In the genomic region with DNA sequence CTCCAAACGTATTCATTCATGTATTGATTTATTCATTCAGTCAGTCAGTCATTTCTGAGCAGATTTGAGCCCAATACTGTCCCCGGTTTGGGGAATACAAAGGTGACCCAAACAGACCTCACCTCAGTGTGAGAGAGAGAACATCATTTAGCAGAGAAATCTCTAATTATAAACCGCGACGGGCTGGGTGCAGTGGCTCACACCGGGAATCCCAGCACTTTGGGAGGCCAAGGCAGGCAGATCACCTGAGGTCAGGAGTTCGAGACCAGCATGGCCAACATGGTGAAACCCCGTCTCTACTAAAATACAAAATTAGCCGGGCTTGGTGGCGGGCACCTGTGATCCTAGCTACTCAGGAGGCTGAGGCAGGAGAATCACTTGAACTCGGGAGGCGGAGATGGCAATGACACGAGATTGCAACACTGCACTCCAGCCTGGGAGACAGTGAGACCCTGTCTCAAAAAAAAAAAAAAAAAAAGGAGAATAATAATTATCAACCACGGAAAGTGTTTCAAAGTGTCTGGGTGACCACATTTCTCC, we compare ENCODE assay signal across 8 cellular contexts. TPM values are rescaled to one million over a fixed set of nuclear protein-coding genes. Genes with fewer than 3 reads are reported as not detected.
DNase-seq lines count a peak whose midpoint lies in the region; ATAC-seq, FAIRE-seq and TF ChIP-seq lines count a peak whose summit lies in the region.
"Not testable (repeated sequence)": the region's sequence is repeated elsewhere in the genome, so short reads cannot be mapped to it uniquely, and the experiment has no call there.

No MANE protein-coding gene starts in this region.

- H3K9me1 ChIP-seq in IMR-90 (ENCODE audit: insufficient read depth, low read length): not testable (repeated sequence)

- peak overlapping the region; percentile 85 for H3K4me2 ChIP-seq in A549
- peak overlapping the region; percentile 78 for H3K4me2 ChIP-seq in IMR-90 (ENCODE audit: low read depth, low read length)
- peak overlapping the region; percentile 79 for H3K4me2 ChIP-seq in GM12878 (ENCODE audit: control insufficient read depth, insufficient read depth)
- H3K4me2 ChIP-seq in mesendoderm (ENCODE audit: low read length): peak overlapping the region; percentile 62

- not testable (repeated sequence) for H3K36me3 ChIP-seq in IMR-90 (ENCODE audit: control insufficient read depth, insufficient read depth, low read length); GM12878 (ENCODE audit: control insufficient read depth in 2 of 2, insufficient read depth in 2 of 2, low read length in 1 of 2); mesendoderm (ENCODE audit: control insufficient read depth, insufficient read depth, low read length); sigmoid colon

- POLR2A ChIA-PET in A549 (lab: Yijun Ruan, JAX); IMR-90 (lab: Charles Lee; ENCODE audit: unreplicated experiment); GM12878 (lab: Charles Lee): not testable (repeated sequence)

- not testable (repeated sequence) for H3K27me3 ChIP-seq in IMR-90 (ENCODE audit: control insufficient read depth, insufficient read depth, low read length); GM12878 (replicated peaks in 1 of 2; ENCODE audit: control insufficient read depth in 2 of 2, insufficient read depth in 2 of 2, low read length in 1 of 2); mesendoderm (ENCODE audit: insufficient read depth, low read length, poor library complexity)
- peaks cover 0 to 10% (median 0%) of the 10 kb centered on the region in 3 donors for H3K27me3 ChIP-seq in sigmoid colon

- ATAC-seq in A549; IMR-90 (ENCODE audit: low read depth): not testable (repeated sequence)
- ATAC-seq in GM18873 (IDR thresholded peaks at IDR 0.05; ENCODE audit: low FRiP score, unreplicated experiment): peak; percentile 8
- peak; percentile 23 for ATAC-seq in GM12878

- TF ChIP-seq EP300 in A549 (IDR thresholded peaks at IDR 0.05); GM12878 (IDR thresholded peaks at IDR 0.05; ENCODE audit: borderline replicate concordance in 1 of 2, control insufficient read depth in 1 of 2, low read depth in 2 of 2, low read length in 2 of 2); sigmoid colon (IDR thresholded peaks at IDR 0.05): not testable (repeated sequence)

- peak overlapping the region; percentile 15; the same call in 1 of the 2 replicates for H3K4ac ChIP-seq in IMR-90 (ENCODE audit: low read depth, low read length)
- H3K4ac ChIP-seq in mesendoderm (ENCODE audit: low read depth, low read length): not testable (repeated sequence)

- TF ChIP-seq RAD21 in A549 (conservative IDR thresholded peaks at IDR 0.05 in 1 of 2, IDR thresholded peaks at IDR 0.05 in 1 of 2); IMR-90 (IDR thresholded peaks at IDR 0.05; ENCODE audit: low read length); GM12878 (IDR thresholded peaks at IDR 0.05; ENCODE audit: insufficient read depth, low read depth, low read length): not testable (repeated sequence)

- not testable (repeated sequence) for H2BK5ac ChIP-seq in IMR-90 (ENCODE audit: low read depth, low read length, poor library complexity, severe bottlenecking); mesendoderm (ENCODE audit: low read length)

- H3K14ac ChIP-seq in IMR-90 (replicated peaks; ENCODE audit: low read depth, low read length): peak overlapping the region; percentile 63

- H2AK5ac ChIP-seq in IMR-90 (ENCODE audit: low read depth, low read length); mesendoderm (ENCODE audit: low read length): not testable (repeated sequence)

- peak overlapping the region; percentile 88 for H3K4me3 ChIP-seq in A549
- H3K4me3 ChIP-seq in IMR-90 (ENCODE audit: insufficient read depth, low read depth, low read length): peak overlapping the region; percentile 24; the same call in 1 of the 2 replicates
- H3K4me3 ChIP-seq in GM12878: peak overlapping the region; percentile 57
- peak overlapping the region; percentile 33 for H3K4me3 ChIP-seq in fibroblast of mammary gland (ENCODE audit: control insufficient read depth, low read depth, low read length)
- H3K4me3 ChIP-seq in mesendoderm (ENCODE audit: low read length): peak overlapping the region; percentile 34
- H3K4me3 ChIP-seq in sigmoid colon: peak overlapping the region; percentile 53 to 64 (median 61)

- CTCF ChIA-PET in A549 (lab: Yijun Ruan, JAX): interaction anchor here (0.8 to 1.5 kb wide), 3 partner anchors 9 to 146 kb away, joined by 3 to 5 read pairs (median 5); no protein-coding TSS in a partner anchor
- CTCF ChIA-PET in IMR-90 (lab: Yijun Ruan, JAX); GM12878 (lab: Yijun Ruan, JAX): not testable (repeated sequence)

- H3K27ac ChIP-seq in A549: peak overlapping the region; percentile 94 to 99
- peak overlapping the region; percentile 20 for H3K27ac ChIP-seq in IMR-90 (ENCODE audit: insufficient read depth, low read length)
- peak overlapping the region; percentile 78 for H3K27ac ChIP-seq in VCaP
- H3K27ac ChIP-seq in GM12878 (ENCODE audit: control insufficient read depth, insufficient read depth): peak overlapping the region; percentile 39; the same call in 1 of the 2 replicates
- not testable (repeated sequence) for H3K27ac ChIP-seq in mesendoderm (ENCODE audit: low read depth, low read length)
- H3K27ac ChIP-seq in sigmoid colon: peak overlapping the region; percentile 66 to 79 (median 76)

- not testable (repeated sequence) for H3K79me2 ChIP-seq in GM12878 (ENCODE audit: control insufficient read depth, insufficient read depth, low read length); mesendoderm (ENCODE audit: control insufficient read depth, insufficient read depth, low read length)

- H4K91ac ChIP-seq in IMR-90 (ENCODE audit: insufficient read depth, low read depth, low read length): not testable (repeated sequence)

- not testable (repeated sequence) for BruUV-seq in IMR-90 (replicated peaks; lab: Mats Ljungman, UMichigan); GM12878 (replicated peaks; lab: Mats Ljungman, UMichigan)

- TF ChIP-seq CTCF in A549 (IDR thresholded peaks at IDR 0.05); IMR-90 (conservative IDR thresholded peaks at IDR 0.05; ENCODE audit: low read depth, low read length); VCaP (conservative IDR thresholded peaks at IDR 0.05); GM12878 (IDR thresholded peaks at IDR 0.05 in 2 of 3, conservative IDR thresholded peaks at IDR 0.05 in 1 of 3; ENCODE audit: control insufficient read depth in 2 of 3, extremely low read depth in 1 of 3, insufficient read depth in 1 of 3, low read depth in 3 of 3, low read length in 3 of 3); fibroblast of mammary gland (conservative IDR thresholded peaks at IDR 0.05; ENCODE audit: control insufficient read depth, insufficient read depth, low read depth, low read length); sigmoid colon (IDR thresholded peaks at IDR 0.05): not testable (repeated sequence)

- H2AK9ac ChIP-seq in IMR-90 (replicated peaks; ENCODE audit: low read depth, low read length, poor library complexity): not testable (repeated sequence)

- H3K4me1 ChIP-seq in A549 (peaks cover 28% of the 10 kb centered on the region; the same call in 2 of the 3 replicates), sigmoid colon (peaks cover 0 to 16% (median 12%) of the 10 kb centered on the region in 4 donors)
- H3K4me1 ChIP-seq in IMR-90 (ENCODE audit: control insufficient read depth, insufficient read depth, low read length); GM12878 (ENCODE audit: control insufficient read depth, insufficient read depth, low read length); mesendoderm (ENCODE audit: control insufficient read depth, low read depth, low read length): not testable (repeated sequence)

- WGBS in A549 (ENCODE audit: missing lambda C conversion rate): 53% methylated on average over 14 of the region's 14 CpGs
- WGBS in IMR-90 (ENCODE audit: extremely low coverage in 2 of 2, insufficient read length in 1 of 2), 2 experiments: no CpG with 5 or more reads among the region's 14 CpGs
- 18% methylated on average over 13 of the region's 14 CpGs for WGBS in GM12878 (ENCODE audit: insufficient coverage, insufficient replicate concordance, low lambda C conversion rate, missing lambda C conversion rate)
- WGBS in mesendoderm (ENCODE audit: extremely low coverage, insufficient coverage, low lambda C conversion rate): no CpG with 5 or more reads among the region's 14 CpGs
- WGBS in sigmoid colon, 2 donors: 34 to 42% methylated on average over 14 of the region's 14 CpGs

- H2BK15ac ChIP-seq in IMR-90 (ENCODE audit: low read depth, low read length); mesendoderm (replicated peaks; ENCODE audit: low read depth): not testable (repeated sequence)

- dilution Hi-C loops in IMR-90 (cut with HindIII; ENCODE audit: low sequenced_read_pairs, unreplicated experiment): not testable (repeated sequence)

- H3K9ac ChIP-seq in IMR-90 (ENCODE audit: low read depth, low read length) (peak overlapping the region; percentile 64), GM12878 (ENCODE audit: control insufficient read depth, insufficient read depth, low read length) (peak overlapping the region; percentile 54; the same call in 1 of the 2 replicates), mesendoderm (ENCODE audit: low read length) (peak overlapping the region; percentile 67)

- RAD21 ChIA-PET in GM12878 (lab: Charles Lee; ENCODE audit: unreplicated experiment): interaction anchor here (0.6 kb wide), 2 partner anchors 31 to 278 kb away, joined by 3 to 6 read pairs; partner anchors contain the start of gene SRRM2

- not testable (repeated sequence) for H4K20me1 ChIP-seq in IMR-90 (ENCODE audit: insufficient read depth, low read length); GM12878 (ENCODE audit: control insufficient read depth, insufficient read depth)

- H3K18ac ChIP-seq in IMR-90 (ENCODE audit: low read depth, low read length): not testable (repeated sequence)
- H3K18ac ChIP-seq in mesendoderm (ENCODE audit: low read length): peak overlapping the region; percentile 19

- H2AFZ ChIP-seq in IMR-90 (replicated peaks; ENCODE audit: low read length, poor library complexity) (peak overlapping the region; percentile 35), GM12878 (ENCODE audit: control insufficient read depth, low read depth, low read length) (peak overlapping the region; percentile 87)

- SMC1A ChIA-PET in GM12878 (lab: Charles Lee; ENCODE audit: uncharacterized antibody, unreplicated experiment): not testable (repeated sequence)

- not testable (repeated sequence) for DNase-seq in A549 (ENCODE audit: low read depth in 1 of 2, low spot score in 1 of 2); IMR-90; GM12878 (ENCODE audit: low read depth, low spot score); fibroblast of mammary gland (ENCODE audit: low read depth); mesendoderm; sigmoid colon

- H3K9me3 ChIP-seq in A549; IMR-90 (ENCODE audit: control insufficient read depth, insufficient read depth, low read length); GM12878 (replicated peaks; ENCODE audit: control insufficient read depth, insufficient read depth, low read length); sigmoid colon: not testable (repeated sequence)

- H3K56ac ChIP-seq in IMR-90 (ENCODE audit: extremely low read depth, insufficient read depth, low read length): not testable (repeated sequence)
- H3K56ac ChIP-seq in mesendoderm (ENCODE audit: low read length): peak overlapping the region; percentile 85

- H3K23ac ChIP-seq in IMR-90 (ENCODE audit: low read depth, low read length); mesendoderm (ENCODE audit: low read length): not testable (repeated sequence)

- not testable (repeated sequence) for TF ChIP-seq POLR2A in A549 (IDR thresholded peaks at IDR 0.05; ENCODE audit: low read length); IMR-90 (IDR thresholded peaks at IDR 0.05; ENCODE audit: low read depth, low read length); GM12878 (IDR thresholded peaks at IDR 0.05; ENCODE audit: low read depth, low read length); sigmoid colon (IDR thresholded peaks at IDR 0.05)

- not testable (repeated sequence) for H3K79me1 ChIP-seq in IMR-90 (ENCODE audit: low read depth in 1 of 2, low read length in 2 of 2); mesendoderm (ENCODE audit: low read length)

- FAIRE-seq in A549 (lab: Jason Lieb, UNC); GM12878 (lab: Jason Lieb, UNC): not testable (repeated sequence)

- not testable (repeated sequence) for H2BK120ac ChIP-seq in IMR-90 (ENCODE audit: low read depth, low read length); mesendoderm (ENCODE audit: low read depth, low read length)

- peak overlapping the region in 1 of 2 experiments; percentile 82; a peak in 2 of 4 replicates for H4K8ac ChIP-seq in IMR-90 (ENCODE audit: low read depth in 2 of 2, low read length in 2 of 2)
- not testable (repeated sequence) for H4K8ac ChIP-seq in mesendoderm (ENCODE audit: low read depth, low read length)

- H4K5ac ChIP-seq in IMR-90 (ENCODE audit: low read depth, low read length); mesendoderm (ENCODE audit: low read length): not testable (repeated sequence)

- in situ Hi-C loops in IMR-90 (cut with MboI; ENCODE audit: low sequenced_read_pairs); GM12878 (cut with MboI): not testable (repeated sequence)

- intact Hi-C loops in IMR-90 (cut with micrococcal nuclease): not testable (repeated sequence)
- intact Hi-C loops in GM12878 (cut with micrococcal nuclease; ENCODE audit: unreplicated experiment) (loop anchor here (2.0 to 10.0 kb wide), 2 partner anchors 39 to 143 kb away; partner anchors contain the start of gene KCTD5), sigmoid colon (cut with DNase I) (loop anchor here (2.0 kb wide), 2 partner anchors 31 to 39 kb away; partner anchors contain the start of genes KCTD5 and SRRM2)

- not testable (repeated sequence) for H2BK20ac ChIP-seq in IMR-90 (ENCODE audit: low read depth, low read length)

RNA-seq across cellular contexts. Expression of gene PRSS27, which starts 1.7 kb away (rescaled TPM):
- 1.00 and 1.1 TPM in 2 replicates for polyA plus RNA-seq in A549 (2011; rRNA removed)
- 1.7 and 2.4 TPM in 2 replicates for polyA plus RNA-seq in A549 (2012; cell fraction: cytosol; rRNA removed)
- 3.4 and 3.5 TPM in 2 replicates for polyA plus RNA-seq in A549 (2012; cell fraction: nucleus; rRNA removed)
- polyA plus RNA-seq in A549 (2017; fragmentation: RNase III; extraction: RNeasy Plus Mini Kit Qiagen cat#74134 plus additional on column Dnase treatment): 0.62 to 1.3 TPM (median 1.2 TPM) in 3 replicates
- 0.15 and 0.54 TPM in 2 replicates for polyA minus RNA-seq in A549 (2011; rRNA and poly(A)+ RNA removed)
- under 0.01 TPM in 2 replicates for total RNA-seq in IMR-90 (2012; rRNA removed)
- 0.58 and 0.83 TPM in 2 replicates for polyA plus RNA-seq in IMR-90 (2012; rRNA removed)
- 0.86 and 1.1 TPM in 2 replicates for polyA plus RNA-seq in IMR-90 (2012; cell fraction: cytosol; rRNA removed)
- 2.5 and 3.2 TPM in 2 replicates for polyA plus RNA-seq in IMR-90 (2012; cell fraction: nucleus; rRNA removed; ENCODE audit: low replicate concordance)
- total RNA-seq in GM12878 (2013; cell fraction: nucleolus; rRNA removed): 3.9 and 4.2 TPM in 2 replicates
- total RNA-seq in GM12878 (2014; rRNA removed): 0.71 and 1.4 TPM in 2 replicates
- 0.27 and 0.37 TPM in 2 replicates for total RNA-seq in GM12878 (2014; rRNA removed; fragmentation: Illumina TruSeq; extraction: Trizol)
- total RNA-seq in GM12878 (2021): 0.97 and 1.8 TPM in 2 replicates
- polyA plus RNA-seq in GM12878 (2011; ENCODE audit: low read depth): 0.58 TPM
- 0.49 and 0.65 TPM in 2 replicates for polyA plus RNA-seq in GM12878 (2011; rRNA removed)
- polyA plus RNA-seq in GM12878 (2011; cell fraction: cytosol; rRNA removed): 1.5 and 2.6 TPM in 2 replicates
- polyA plus RNA-seq in GM12878 (2011; cell fraction: nucleus; rRNA removed): 4.2 and 4.3 TPM in 2 replicates
- polyA plus RNA-seq in GM12878 (2012): 0.90 and 1.6 TPM in 2 replicates
- 0.18 TPM in 1 of 2 replicates, not detected in the other for polyA plus RNA-seq in GM12878 (2014; fragmentation: Illumina TruSeq; extraction: Trizol)
- not detected for polyA plus RNA-seq in GM12878 (2014; fragmentation: Nextera tagmentation; extraction: Ambion mirVana)
- polyA plus RNA-seq in GM12878 (2014; rRNA removed): 0.86 and 1.8 TPM in 2 replicates
- polyA plus RNA-seq in GM12878 (2016; fragmentation: Nextera tagmentation; extraction: Ambion mirVana): under 1 TPM; 0.21 to 0.36 TPM
- polyA minus RNA-seq in GM12878 (2011; rRNA and poly(A)+ RNA removed): 0.37 and 1.6 TPM in 2 replicates
- polyA minus RNA-seq in GM12878 (2011; cell fraction: cytosol; rRNA and poly(A)+ RNA removed): 0.83 and 1.5 TPM in 2 replicates
- polyA minus RNA-seq in GM12878 (2011; cell fraction: nucleus; rRNA and poly(A)+ RNA removed): 0.60 and 1.1 TPM in 2 replicates
- 0.97 TPM for polyA plus RNA-seq in mesendoderm (2013, experiment 1 of 2)
- polyA plus RNA-seq in mesendoderm (2013, experiment 2 of 2): 1.0 TPM
- total RNA-seq in sigmoid colon: 1 to 10 TPM; 1.2 to 5.0 (median 1.4) TPM
- 1 to 10 TPM in 1 of 3 donors, under 1 TPM in 1, not detected in 1; 0.60 to 2.1 TPM for polyA plus RNA-seq in sigmoid colon

RNA-seq across cellular contexts. Expression of gene SRRM2, which starts 30.7 kb away (rescaled TPM):
- polyA plus RNA-seq in A549 (2011; rRNA removed): 167 and 231 TPM in 2 replicates
- polyA plus RNA-seq in A549 (2012; cell fraction: cytosol; rRNA removed): 245 and 313 TPM in 2 replicates
- 1,999 and 2,227 TPM in 2 replicates for polyA plus RNA-seq in A549 (2012; cell fraction: nucleus; rRNA removed)
- polyA plus RNA-seq in A549 (2017; fragmentation: RNase III; extraction: RNeasy Plus Mini Kit Qiagen cat#74134 plus additional on column Dnase treatment): 473 to 527 TPM (median 512 TPM) in 3 replicates
- 211 and 257 TPM in 2 replicates for polyA minus RNA-seq in A549 (2011; rRNA and poly(A)+ RNA removed)
- 20.3 and 21.1 TPM in 2 replicates for total RNA-seq in IMR-90 (2012; rRNA removed)
- polyA plus RNA-seq in IMR-90 (2012; rRNA removed): 300 and 301 TPM in 2 replicates
- polyA plus RNA-seq in IMR-90 (2012; cell fraction: cytosol; rRNA removed): 57.1 and 150 TPM in 2 replicates
- polyA plus RNA-seq in IMR-90 (2012; cell fraction: nucleus; rRNA removed; ENCODE audit: low replicate concordance): 949 and 1,549 TPM in 2 replicates
- total RNA-seq in GM12878 (2013; cell fraction: nucleolus; rRNA removed): 433 and 461 TPM in 2 replicates
- 45.0 and 58.5 TPM in 2 replicates for total RNA-seq in GM12878 (2014; rRNA removed)
- total RNA-seq in GM12878 (2014; rRNA removed; fragmentation: Illumina TruSeq; extraction: Trizol): 66.4 and 68.1 TPM in 2 replicates
- total RNA-seq in GM12878 (2021): 420 and 483 TPM in 2 replicates
- polyA plus RNA-seq in GM12878 (2011; ENCODE audit: low read depth): 162 TPM
- polyA plus RNA-seq in GM12878 (2011; rRNA removed): 96.5 and 129 TPM in 2 replicates
- 199 and 209 TPM in 2 replicates for polyA plus RNA-seq in GM12878 (2011; cell fraction: cytosol; rRNA removed)
- 2,282 and 3,207 TPM in 2 replicates for polyA plus RNA-seq in GM12878 (2011; cell fraction: nucleus; rRNA removed)
- 479 and 774 TPM in 2 replicates for polyA plus RNA-seq in GM12878 (2012)
- 402 and 463 TPM in 2 replicates for polyA plus RNA-seq in GM12878 (2014; fragmentation: Illumina TruSeq; extraction: Trizol)
- 10 to 100 TPM; 30.1 to 73.0 TPM for polyA plus RNA-seq in GM12878 (2014; fragmentation: Nextera tagmentation; extraction: Ambion mirVana)
- polyA plus RNA-seq in GM12878 (2014; rRNA removed): 502 and 661 TPM in 2 replicates
- polyA plus RNA-seq in GM12878 (2016; fragmentation: Nextera tagmentation; extraction: Ambion mirVana): 100 to 1,000 TPM; 262 to 266 TPM
- 68.3 and 115 TPM in 2 replicates for polyA minus RNA-seq in GM12878 (2011; rRNA and poly(A)+ RNA removed)
- polyA minus RNA-seq in GM12878 (2011; cell fraction: cytosol; rRNA and poly(A)+ RNA removed): 104 and 110 TPM in 2 replicates
- polyA minus RNA-seq in GM12878 (2011; cell fraction: nucleus; rRNA and poly(A)+ RNA removed): 146 and 241 TPM in 2 replicates
- polyA plus RNA-seq in mesendoderm (2013, experiment 1 of 2): 539 TPM
- polyA plus RNA-seq in mesendoderm (2013, experiment 2 of 2): 505 TPM
- total RNA-seq in sigmoid colon: 100 to 1,000 TPM; 181 to 826 (median 219) TPM
- 100 to 1,000 TPM in 1 of 3 donors, 10 to 100 TPM in 2; 66.1 to 725 (median 73.8) TPM for polyA plus RNA-seq in sigmoid colon

RNA-seq across cellular contexts. Expression of gene KCTD5, which starts 39.4 kb away (rescaled TPM):
- polyA plus RNA-seq in A549 (2011; rRNA removed) (22.4 and 26.1 TPM in 2 replicates), A549 (2017; fragmentation: RNase III; extraction: RNeasy Plus Mini Kit Qiagen cat#74134 plus additional on column Dnase treatment) (22.8 to 26.3 TPM (median 22.9 TPM) in 3 replicates), IMR-90 (2012; rRNA removed) (38.9 and 56.2 TPM in 2 replicates), GM12878 (2011; rRNA removed) (42.4 and 50.2 TPM in 2 replicates), GM12878 (2014; fragmentation: Illumina TruSeq; extraction: Trizol) (18.1 and 24.7 TPM in 2 replicates), GM12878 (2014; fragmentation: Nextera tagmentation; extraction: Ambion mirVana) (1 to 10 TPM in 1 of 2 experiments, under 1 TPM in 1; 0.58 to 3.0 TPM), GM12878 (2014; rRNA removed) (56.4 and 57.9 TPM in 2 replicates), GM12878 (2016; fragmentation: Nextera tagmentation; extraction: Ambion mirVana) (10 to 100 TPM; 38.1 to 42.3 TPM), sigmoid colon (10 to 100 TPM; 47.4 to 80.5 (median 78.6) TPM)
- 36.9 and 44.4 TPM in 2 replicates for polyA plus RNA-seq in A549 (2012; cell fraction: cytosol; rRNA removed)
- 37.1 and 61.7 TPM in 2 replicates for polyA plus RNA-seq in A549 (2012; cell fraction: nucleus; rRNA removed)
- polyA minus RNA-seq in A549 (2011; rRNA and poly(A)+ RNA removed): 15.5 and 22.7 TPM in 2 replicates
- total RNA-seq in IMR-90 (2012; rRNA removed) (17.2 and 19.4 TPM in 2 replicates), GM12878 (2014; rRNA removed) (36.1 and 40.9 TPM in 2 replicates), GM12878 (2014; rRNA removed; fragmentation: Illumina TruSeq; extraction: Trizol) (24.1 and 24.2 TPM in 2 replicates), GM12878 (2021) (36.1 and 36.5 TPM in 2 replicates), sigmoid colon (10 to 100 TPM in 3 of 4 donors, 1 to 10 TPM in 1; 9.5 to 17.1 (median 11.5) TPM)
- 31.6 and 39.2 TPM in 2 replicates for polyA plus RNA-seq in IMR-90 (2012; cell fraction: cytosol; rRNA removed)
- polyA plus RNA-seq in IMR-90 (2012; cell fraction: nucleus; rRNA removed; ENCODE audit: low replicate concordance): 21.2 and 23.8 TPM in 2 replicates
- total RNA-seq in GM12878 (2013; cell fraction: nucleolus; rRNA removed): 17.9 and 27.0 TPM in 2 replicates
- 16.7 TPM for polyA plus RNA-seq in GM12878 (2011; ENCODE audit: low read depth)
- polyA plus RNA-seq in GM12878 (2011; cell fraction: cytosol; rRNA removed): 62.7 and 95.3 TPM in 2 replicates
- polyA plus RNA-seq in GM12878 (2011; cell fraction: nucleus; rRNA removed): 42.2 and 48.1 TPM in 2 replicates
- polyA plus RNA-seq in GM12878 (2012): 23.3 and 35.2 TPM in 2 replicates
- polyA minus RNA-seq in GM12878 (2011; rRNA and poly(A)+ RNA removed): 34.3 and 36.0 TPM in 2 replicates
- 13.5 and 17.0 TPM in 2 replicates for polyA minus RNA-seq in GM12878 (2011; cell fraction: cytosol; rRNA and poly(A)+ RNA removed)
- polyA minus RNA-seq in GM12878 (2011; cell fraction: nucleus; rRNA and poly(A)+ RNA removed): 39.0 and 51.4 TPM in 2 replicates
- 41.6 TPM for polyA plus RNA-seq in mesendoderm (2013, experiment 1 of 2)
- polyA plus RNA-seq in mesendoderm (2013, experiment 2 of 2): 38.7 TPM

RNA-seq across cellular contexts. Expression of gene ELOB, which starts 55.4 kb away (rescaled TPM):
- polyA plus RNA-seq in A549 (2011; rRNA removed): 136 and 144 TPM in 2 replicates
- polyA plus RNA-seq in A549 (2012; cell fraction: cytosol; rRNA removed): 537 and 588 TPM in 2 replicates
- polyA plus RNA-seq in A549 (2012; cell fraction: nucleus; rRNA removed): 410 and 487 TPM in 2 replicates
- polyA plus RNA-seq in A549 (2017; fragmentation: RNase III; extraction: RNeasy Plus Mini Kit Qiagen cat#74134 plus additional on column Dnase treatment): 414 to 494 TPM (median 469 TPM) in 3 replicates
- polyA minus RNA-seq in A549 (2011; rRNA and poly(A)+ RNA removed): 65.0 and 108 TPM in 2 replicates
- 225 and 5,859 TPM in 2 replicates for total RNA-seq in IMR-90 (2012; rRNA removed)
- 442 and 481 TPM in 2 replicates for polyA plus RNA-seq in IMR-90 (2012; rRNA removed)
- polyA plus RNA-seq in IMR-90 (2012; cell fraction: cytosol; rRNA removed): 442 and 479 TPM in 2 replicates
- 142 and 174 TPM in 2 replicates for polyA plus RNA-seq in IMR-90 (2012; cell fraction: nucleus; rRNA removed; ENCODE audit: low replicate concordance)
- total RNA-seq in GM12878 (2013; cell fraction: nucleolus; rRNA removed): 6.4 and 12.2 TPM in 2 replicates
- 177 and 258 TPM in 2 replicates for total RNA-seq in GM12878 (2014; rRNA removed)
- total RNA-seq in GM12878 (2014; rRNA removed; fragmentation: Illumina TruSeq; extraction: Trizol): 133 and 154 TPM in 2 replicates
- 211 and 219 TPM in 2 replicates for total RNA-seq in GM12878 (2021)
- 321 TPM for polyA plus RNA-seq in GM12878 (2011; ENCODE audit: low read depth)
- 72.8 and 219 TPM in 2 replicates for polyA plus RNA-seq in GM12878 (2011; rRNA removed)
- 556 and 601 TPM in 2 replicates for polyA plus RNA-seq in GM12878 (2011; cell fraction: cytosol; rRNA removed)
- polyA plus RNA-seq in GM12878 (2011; cell fraction: nucleus; rRNA removed): 162 and 166 TPM in 2 replicates
- polyA plus RNA-seq in GM12878 (2012): 162 and 263 TPM in 2 replicates
- polyA plus RNA-seq in GM12878 (2014; fragmentation: Illumina TruSeq; extraction: Trizol): 5.0 and 86.9 TPM in 2 replicates
- polyA plus RNA-seq in GM12878 (2014; fragmentation: Nextera tagmentation; extraction: Ambion mirVana): 100 to 1,000 TPM; 752 to 823 TPM
- polyA plus RNA-seq in GM12878 (2014; rRNA removed): 268 and 337 TPM in 2 replicates
- polyA plus RNA-seq in GM12878 (2016; fragmentation: Nextera tagmentation; extraction: Ambion mirVana): 100 to 1,000 TPM; 487 to 534 TPM
- 84.6 and 103 TPM in 2 replicates for polyA minus RNA-seq in GM12878 (2011; rRNA and poly(A)+ RNA removed)
- polyA minus RNA-seq in GM12878 (2011; cell fraction: cytosol; rRNA and poly(A)+ RNA removed): 44.1 and 53.4 TPM in 2 replicates
- 17.8 and 20.5 TPM in 2 replicates for polyA minus RNA-seq in GM12878 (2011; cell fraction: nucleus; rRNA and poly(A)+ RNA removed)
- 125 TPM for polyA plus RNA-seq in mesendoderm (2013, experiment 1 of 2)
- polyA plus RNA-seq in mesendoderm (2013, experiment 2 of 2): 126 TPM
- 1,000 to 10,000 TPM in 1 of 4 donors, 100 to 1,000 TPM in 3; 329 to 1,166 (median 508) TPM for total RNA-seq in sigmoid colon
- 100 to 1,000 TPM; 454 to 984 (median 463) TPM for polyA plus RNA-seq in sigmoid colon

Comparison
In these comparisons a context has a peak if more than half of its experiments do, and no peak if none do; other contexts are left out.
1. H3K4me3 ChIP-seq: peak in every context shown above with its lines; median percentile 88 in A549; 61 in sigmoid colon; 57 in GM12878; 34 in mesendoderm; 33 in fibroblast of mammary gland; 24 in IMR-90.